Comparison of ENCODE assay signal across 10 cellular contexts in the genomic region with DNA sequence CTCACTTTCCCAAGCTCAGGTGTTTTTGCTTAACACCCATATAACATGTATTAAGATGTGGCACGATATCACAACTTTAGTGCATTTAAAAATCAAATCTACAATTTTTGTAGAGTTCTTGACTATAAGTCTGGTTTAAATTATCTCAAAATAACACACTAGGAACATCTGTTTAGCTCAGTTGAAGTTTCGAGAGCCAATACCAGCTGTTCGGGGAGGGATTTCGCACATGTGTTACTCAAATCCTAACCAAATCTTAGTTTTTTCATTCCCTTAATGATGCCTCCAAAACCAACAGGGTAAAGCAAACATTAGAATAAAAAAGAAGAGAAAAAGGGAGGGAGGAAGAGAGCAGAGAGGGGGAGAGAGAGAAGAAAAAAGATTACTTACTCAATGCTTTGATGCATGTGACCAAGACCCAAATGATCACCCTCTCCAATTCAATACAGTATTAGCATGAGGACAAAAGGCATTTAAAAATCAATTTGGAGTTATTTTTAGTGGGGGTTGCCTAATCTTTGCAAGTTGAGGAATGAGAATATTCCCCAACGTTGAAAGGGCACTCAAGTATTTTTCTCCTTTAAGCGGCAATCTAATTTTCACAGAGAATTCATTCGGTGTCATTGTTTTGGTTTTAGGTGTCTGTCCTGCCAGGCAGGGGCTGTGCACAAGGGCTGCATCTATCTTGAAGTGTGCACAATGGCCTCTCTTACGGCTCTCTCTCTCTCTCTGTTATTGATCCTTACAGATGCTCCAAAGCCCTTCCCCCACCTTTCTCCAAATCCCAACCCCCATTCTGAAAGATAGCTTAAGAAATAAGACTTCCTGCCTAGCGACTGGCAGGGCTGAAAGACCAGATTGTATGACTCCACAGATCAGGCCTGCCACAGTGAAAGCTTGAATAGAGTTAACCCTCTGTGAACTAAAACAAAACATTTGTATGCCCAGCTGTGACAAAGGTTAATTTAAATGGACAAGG.
DNase-seq lines count a peak whose midpoint lies in the region; ATAC-seq, FAIRE-seq and TF ChIP-seq lines count a peak whose summit lies in the region.
"Had no signal": no experiment of that assay in that cellular context is flagged by ENCODE, and none has a peak within 500 bp of the region (broad histone marks: within the 10 kb centered on the region; RNA-seq: fewer than 3 reads in every experiment).

No MANE protein-coding gene starts in this region.

- H3K4me1 ChIP-seq in Panc1 (ENCODE audit: control insufficient read depth, insufficient read depth, low read length) (peaks cover 38% of the 10 kb centered on the region), Caco-2 (peaks cover 42% of the 10 kb centered on the region)
- H3K4me1 ChIP-seq: colonic mucosa had no signal

- H3K4me3 ChIP-seq in Panc1 (ENCODE audit: low read depth in 2 of 2, low read length in 2 of 2) (no peak overlapping the region), Caco-2 (ENCODE audit: low read depth, low read length) (no peak overlapping the region)
- H3K4me3 ChIP-seq: colonic mucosa had no signal

- peak; percentile 89 for FAIRE-seq in H54 (lab: Jason Lieb, UNC)
- FAIRE-seq: islet of Langerhans had no signal

- in situ Hi-C loops in Panc1 (cut with HindIII; ENCODE audit: low pct_unique_long_range_greater_than_20kb, low sequenced_read_pairs), result no loop called here

- H3K4me1 Mint-ChIP-seq in progenitor cell of endocrine pancreas (ENCODE audit: low read depth), result peaks cover 71% of the 10 kb centered on the region
- peaks cover 29% of the 10 kb centered on the region for H3K4me1 Mint-ChIP-seq in Caco-2 (ENCODE audit: low read depth, unreplicated experiment)

- no TSS peak for BruUV-seq in Panc1 (replicated peaks; lab: Mats Ljungman, UMichigan)
- BruUV-seq in Caco-2 (replicated peaks; lab: Mats Ljungman, UMichigan), result no TSS peak

- no peak for TF ChIP-seq CTCF in Panc1 (IDR thresholded peaks at IDR 0.05)
- TF ChIP-seq CTCF in progenitor cell of endocrine pancreas (IDR thresholded peaks at IDR 0.05; ENCODE audit: unreplicated experiment), result no peak
- no peak for TF ChIP-seq CTCF in Caco-2 (IDR thresholded peaks at IDR 0.05; ENCODE audit: insufficient read depth in 1 of 2, low read depth in 1 of 2, low read length in 1 of 2, severe bottlenecking in 1 of 2, unreplicated experiment in 1 of 2)

- no peak for ATAC-seq in Panc1

- intact Hi-C loops in Panc1 (cut with micrococcal nuclease; ENCODE audit: unreplicated experiment), result no loop called here
- intact Hi-C loops in Caco-2 (cut with micrococcal nuclease; ENCODE audit: unreplicated experiment), result loop anchor here (2.0 to 5.0 kb wide), 2 partner anchors 23 to 36 kb away; no protein-coding TSS in a partner anchor

- CTCF ChIA-PET in Panc1 (lab: Charles Lee) (no interaction called here), Caco-2 (lab: Charles Lee) (interaction anchor here (0.5 to 1.1 kb wide), 2 partner anchors 42 to 54 kb away, joined by 3 read pairs; no protein-coding TSS in a partner anchor)

- H3K36me3 Mint-ChIP-seq in progenitor cell of endocrine pancreas (ENCODE audit: insufficient read depth), result peaks cover 2% of the 10 kb centered on the region
- no peaks in the 10 kb centered on the region for H3K36me3 Mint-ChIP-seq in Caco-2 (ENCODE audit: insufficient read depth, unreplicated experiment)

- H3K9me3 Mint-ChIP-seq in progenitor cell of endocrine pancreas (ENCODE audit: low read depth) (no peaks in the 10 kb centered on the region), Caco-2 (ENCODE audit: unreplicated experiment) (no peaks in the 10 kb centered on the region)

- no peak for DNase-seq in H54 (ENCODE audit: insufficient read length, low spot score)
- DNase-seq in Panc1 (ENCODE audit: low read depth, low spot score), result no peak
- DNase-seq in fibroblast of peridontal ligament (ENCODE audit: extremely low read depth), result peak; percentile 83
- peak; percentile 11 for DNase-seq in progenitor cell of endocrine pancreas (ENCODE audit: low spot score, unreplicated experiment)
- DNase-seq in globus pallidus (ENCODE audit: low spot score), result no peak
- DNase-seq in Caco-2, result no peak
- DNase-seq in effector CD8-positive, alpha-beta T cell (lab: John Stamatoyannopoulos, UW), result no peak
- DNase-seq: activated T-cell treated with anti-CD3 and anti-CD28 coated beads, Interleukin-2, amount 50 U/mL, for 1 hour; colonic mucosa had no signal

- POLR2A ChIA-PET in Panc1 (lab: Charles Lee), result interaction anchor here (0.6 kb wide), 1 partner anchor 10 kb away, joined by 3 read pairs; no protein-coding TSS in a partner anchor
- POLR2A ChIA-PET in Caco-2 (lab: Charles Lee), result no interaction called here

- H3K9me3 ChIP-seq in Panc1 (ENCODE audit: control insufficient read depth, insufficient read depth, low read depth, low read length), result no peaks in the 10 kb centered on the region
- no peaks in the 10 kb centered on the region for H3K9me3 ChIP-seq in Caco-2
- H3K9me3 ChIP-seq: colonic mucosa had no signal

- peak overlapping the region; percentile 74 for H3K4me3 Mint-ChIP-seq in progenitor cell of endocrine pancreas (ENCODE audit: low read depth)
- H3K4me3 Mint-ChIP-seq in Caco-2 (ENCODE audit: unreplicated experiment), result no peak overlapping the region

- H3K36me3 ChIP-seq in Panc1 (ENCODE audit: control insufficient read depth, insufficient read depth, low read length), result no peaks in the 10 kb centered on the region
- no peaks in the 10 kb centered on the region for H3K36me3 ChIP-seq in Caco-2 (ENCODE audit: control insufficient read depth, insufficient read depth, low read length)
- H3K36me3 ChIP-seq: colonic mucosa had no signal

- H3K27me3 Mint-ChIP-seq in progenitor cell of endocrine pancreas, result no peaks in the 10 kb centered on the region
- H3K27me3 Mint-ChIP-seq in Caco-2 (ENCODE audit: insufficient read depth, unreplicated experiment), result no peaks in the 10 kb centered on the region

- no peak for TF ChIP-seq POLR2A in H54 (IDR thresholded peaks at IDR 0.05; ENCODE audit: low read depth, low read length)

- no peaks in the 10 kb centered on the region for H3K27me3 ChIP-seq in Panc1 (ENCODE audit: control insufficient read depth, insufficient read depth, low read length)
- no peaks in the 10 kb centered on the region for H3K27me3 ChIP-seq in Caco-2 (replicated peaks; ENCODE audit: control insufficient read depth, insufficient read depth, low read length)
- H3K27me3 ChIP-seq: colonic mucosa had no signal

- peak overlapping the region; percentile 23; the same call in 1 of the 2 replicates for H3K27ac ChIP-seq in Panc1 (ENCODE audit: low read length)
- H3K27ac ChIP-seq: colonic mucosa had no signal

- H3K27ac Mint-ChIP-seq in progenitor cell of endocrine pancreas, result peak overlapping the region; percentile 97
- H3K27ac Mint-ChIP-seq in Caco-2 (ENCODE audit: unreplicated experiment), result no peak overlapping the region

Comparison
In these comparisons a context has a peak if more than half of its experiments do, and no peak if none do; other contexts are left out.
1. DNase-seq: peak in fibroblast of peridontal ligament (single experiment) and progenitor cell of endocrine pancreas (single experiment); none in H54 (single experiment), Panc1 (single experiment), globus pallidus (single experiment), Caco-2 (0 of 2) and effector CD8-positive, alpha-beta T cell (single experiment).